In the genomic region with DNA sequence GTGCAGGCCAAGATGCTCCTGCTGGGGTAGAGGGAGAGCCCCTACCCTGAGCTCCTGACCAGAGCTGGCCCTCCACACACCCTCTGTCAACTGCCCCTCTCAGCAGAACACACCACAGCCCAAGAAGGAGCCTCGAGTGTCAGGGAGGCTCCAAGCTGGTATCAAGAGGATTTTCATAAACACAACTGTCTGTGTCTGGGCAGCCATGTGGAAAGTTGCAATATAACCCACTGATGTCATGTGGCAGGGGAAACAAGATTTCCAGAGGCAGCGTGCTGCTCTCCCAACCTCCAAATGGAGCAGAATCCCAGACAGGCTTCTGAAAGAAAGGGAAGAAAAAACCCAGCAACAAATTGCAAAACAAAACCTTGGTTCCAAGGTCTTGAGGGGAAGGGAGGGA, we compare ENCODE assay signal across 20 cellular contexts.
DNase-seq lines count a peak whose midpoint lies in the region; ATAC-seq and TF ChIP-seq lines count a peak whose summit lies in the region.
"Had no signal": no experiment of that assay in that cellular context is flagged by ENCODE, and none has a peak within 500 bp of the region (broad histone marks: within the 10 kb centered on the region; RNA-seq: fewer than 3 reads in every experiment).

No MANE protein-coding gene starts in this region.

- no peaks in the 10 kb centered on the region for H3F3A ChIP-seq in neural progenitor cell (ENCODE audit: low read depth)

- H3K36me3 Mint-ChIP-seq in neural progenitor cell: no peaks in the 10 kb centered on the region
- H3K36me3 Mint-ChIP-seq: CD8-positive, alpha-beta memory T cell had no signal

- H3K27ac Mint-ChIP-seq in neural progenitor cell: peak overlapping the region; percentile 71
- H3K27ac Mint-ChIP-seq: CD8-positive, alpha-beta memory T cell; HFFc6 had no signal

- H3K9me3 ChIP-seq in heart left ventricle: no peaks in the 10 kb centered on the region
- no peaks in the 10 kb centered on the region for H3K9me3 ChIP-seq in WERI-Rb-1 (ENCODE audit: severe bottlenecking)
- no peaks in the 10 kb centered on the region for H3K9me3 ChIP-seq in neural progenitor cell (ENCODE audit: low read depth)
- H3K9me3 ChIP-seq: SK-N-SH had no signal

- WGBS in heart left ventricle, 4 donors: 66 to 75% (median 73%) methylated on average over 2 of the region's 2 CpGs

- no peak overlapping the region for H3K27ac ChIP-seq in heart left ventricle
- H3K27ac ChIP-seq in WERI-Rb-1: peak overlapping the region; percentile 61
- H3K27ac ChIP-seq in neural progenitor cell: no peak overlapping the region

- no peak for TF ChIP-seq POLR2A in heart left ventricle (IDR thresholded peaks at IDR 0.05)

- no peaks in the 10 kb centered on the region for H3K9me3 Mint-ChIP-seq in neural progenitor cell
- H3K9me3 Mint-ChIP-seq: CD8-positive, alpha-beta memory T cell had no signal

- ATAC-seq in heart left ventricle (no peak), GM18861 (IDR thresholded peaks at IDR 0.05; ENCODE audit: unreplicated experiment) (no peak), GM18870 (IDR thresholded peaks at IDR 0.05; ENCODE audit: unreplicated experiment) (no peak), HG02852 (IDR thresholded peaks at IDR 0.05; ENCODE audit: unreplicated experiment) (no peak)
- ATAC-seq: HepG2 had no signal

- TF ChIP-seq CTCF in heart left ventricle (IDR thresholded peaks at IDR 0.05) (no peak), WERI-Rb-1 (IDR thresholded peaks at IDR 0.05; ENCODE audit: low read depth, low read length) (no peak), neural progenitor cell (IDR thresholded peaks at IDR 0.05) (no peak)

- no peaks in the 10 kb centered on the region for H4K20me1 ChIP-seq in neural progenitor cell (ENCODE audit: low read depth)

- peaks cover 59% of the 10 kb centered on the region for H3K4me1 Mint-ChIP-seq in neural progenitor cell
- H3K4me1 Mint-ChIP-seq: CD8-positive, alpha-beta memory T cell had no signal

- no peak overlapping the region for H2AFZ ChIP-seq in neural progenitor cell (replicated peaks)

- DNase-seq in cardiac septum (ENCODE audit: low spot score): peak; percentile 14
- DNase-seq in heart left ventricle: no peak
- no peak for DNase-seq in WERI-Rb-1
- no peak for DNase-seq in neural progenitor cell (ENCODE audit: low spot score)
- DNase-seq: CD8-positive, alpha-beta memory T cell; DMS53; H7; HFFc6; KBM-7; NCI-H1105 treated with DMSO at 0.1 percent for 48 hours; NCI-H1694; NCI-H2081 treated with DMSO at 0.1 percent for 48 hours; NCI-H345; RPMI8226; SHP77 treated with DMSO at 0.1 percent for 48 hours; SK-N-SH had no signal

- no peak overlapping the region for H3K9ac ChIP-seq in neural progenitor cell
- H3K9ac ChIP-seq: SK-N-SH had no signal

- H3K4me3 ChIP-seq in heart left ventricle: no peak overlapping the region
- no peak overlapping the region for H3K4me3 ChIP-seq in WERI-Rb-1 (ENCODE audit: low read depth, low read length)
- no peak overlapping the region for H3K4me3 ChIP-seq in neural progenitor cell

- H3K4me3 Mint-ChIP-seq in neural progenitor cell: no peak overlapping the region
- H3K4me3 Mint-ChIP-seq: CD8-positive, alpha-beta memory T cell; HFFc6 had no signal

- intact Hi-C loops in cardiac septum (cut with DNase I): no loop called here
- intact Hi-C loops in heart left ventricle (cut with DNase I): no loop called here

- H3K79me2 ChIP-seq in neural progenitor cell (ENCODE audit: low read depth): no peaks in the 10 kb centered on the region

- peaks cover 11% of the 10 kb centered on the region for H3K27me3 Mint-ChIP-seq in neural progenitor cell (ENCODE audit: insufficient read depth, low read depth)

- H3K4me2 ChIP-seq in neural progenitor cell: no peak overlapping the region
- H3K4me2 ChIP-seq: SK-N-SH had no signal

- H3K4me1 ChIP-seq in heart left ventricle: peaks cover 0 to 5% (median 0%) of the 10 kb centered on the region in 12 donors
- peaks cover 4% of the 10 kb centered on the region for H3K4me1 ChIP-seq in neural progenitor cell

- peaks cover 0 to 14% (median 0%) of the 10 kb centered on the region in 9 donors for H3K27me3 ChIP-seq in heart left ventricle
- H3K27me3 ChIP-seq in WERI-Rb-1 (ENCODE audit: insufficient read depth, low read depth, severe bottlenecking): no peaks in the 10 kb centered on the region
- no peaks in the 10 kb centered on the region for H3K27me3 ChIP-seq in neural progenitor cell

- H3K36me3 ChIP-seq in heart left ventricle (no peaks in the 10 kb centered on the region), WERI-Rb-1 (no peaks in the 10 kb centered on the region), neural progenitor cell (no peaks in the 10 kb centered on the region)
